In the genomic region with DNA sequence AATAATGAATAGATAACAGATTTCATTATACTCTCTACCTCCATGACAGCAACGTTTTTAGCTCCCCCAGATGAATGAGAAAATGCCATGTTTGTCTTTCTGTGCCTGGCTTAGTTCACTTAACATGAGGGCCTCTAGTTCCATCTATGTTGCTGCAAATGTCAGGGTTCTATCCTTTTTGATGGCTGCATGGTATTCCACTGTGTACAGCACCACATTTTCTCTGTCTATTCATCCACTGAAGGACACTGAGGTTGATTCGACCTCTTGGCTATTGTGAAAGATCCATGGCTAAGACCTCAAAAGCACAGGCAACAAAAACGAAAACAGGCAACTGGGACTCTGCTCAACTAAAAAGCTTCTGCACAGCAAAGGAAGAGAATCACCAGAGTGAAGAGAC, we compare ENCODE assay signal across 32 cellular contexts.
"Had no signal": no experiment of that assay in that cellular context is flagged by ENCODE, and none has a peak within 500 bp of the region (broad histone marks: within the 10 kb centered on the region; RNA-seq: fewer than 3 reads in every experiment).

No MANE protein-coding gene starts in this region.

- H3K4me3 Mint-ChIP-seq: activated CD4-positive, alpha-beta memory T cell treated with anti-CD3 and anti-CD28 coated beads for 36 hours; activated CD4-positive, alpha-beta T cell treated with anti-CD3 and anti-CD28 coated beads for 36 hours; activated CD4-positive, alpha-beta T cell treated with anti-CD3 and anti-CD28 coated beads, Interleukin-2, amount 10 ng/mL, durations not matched to agents 24 days and 14 days; activated CD8-positive, alpha-beta memory T cell treated with anti-CD3 and anti-CD28 coated beads, Interleukin-2, amount 10 ng/mL, durations not matched to agents 7 days and 5 days; activated CD8-positive, alpha-beta T cell treated with anti-CD3 and anti-CD28 coated beads, Interleukin-2, amount 10 ng/mL, durations not matched to agents 7 days and 5 days; activated naive CD4-positive, alpha-beta T cell treated with anti-CD3 and anti-CD28 coated beads for 36 hours; activated naive CD8-positive, alpha-beta T cell treated with anti-CD3 and anti-CD28 coated beads, Interleukin-2, amount 10 ng/mL, durations not matched to agents 7 days and 5 days; activated T-helper 1 cell treated with anti-CD3 and anti-CD28 coated beads, Interleukin-12 subunit alpha, Interleukin-12 subunit beta, Interleukin-2, Interleukin-4 antibody, amounts not matched to agents 30 ng/mL and 10 ng/mL and 1 ng/mL, durations not matched to agents 14 hours and 24 hours and 36 hours had no signal

- H3K4me3 ChIP-seq: esophagus muscularis mucosa, gastrocnemius medialis had no signal

- H3K9me3 ChIP-seq: esophagus muscularis mucosa, gastrocnemius medialis had no signal

- H3K27me3 ChIP-seq: brain microvascular endothelial cell, esophagus muscularis mucosa, foreskin keratinocyte, gastrocnemius medialis had no signal

- H3K27me3 Mint-ChIP-seq: activated CD4-positive, alpha-beta memory T cell treated with anti-CD3 and anti-CD28 coated beads for 36 hours; activated CD4-positive, alpha-beta T cell treated with anti-CD3 and anti-CD28 coated beads for 36 hours; activated CD4-positive, alpha-beta T cell treated with anti-CD3 and anti-CD28 coated beads, Interleukin-2, amount 10 ng/mL, durations not matched to agents 24 days and 14 days; activated CD8-positive, alpha-beta memory T cell treated with anti-CD3 and anti-CD28 coated beads, Interleukin-2, amount 10 ng/mL, durations not matched to agents 7 days and 5 days; activated naive CD8-positive, alpha-beta T cell treated with anti-CD3 and anti-CD28 coated beads, Interleukin-2, amount 10 ng/mL, durations not matched to agents 7 days and 5 days; effector memory CD8-positive, alpha-beta T cell had no signal

- DNase-seq: activated CD4-positive, alpha-beta memory T cell treated with anti-CD3 and anti-CD28 coated beads for 36 hours; activated CD4-positive, alpha-beta T cell treated with anti-CD3 and anti-CD28 coated beads for 36 hours; activated CD4-positive, alpha-beta T cell treated with anti-CD3 and anti-CD28 coated beads, Interleukin-2, amount 10 ng/mL, durations not matched to agents 24 days and 14 days; activated CD4-positive, CD25-positive, alpha-beta regulatory T cell; activated CD4-positive, CD25-positive, alpha-beta regulatory T cell treated with anti-CD3 and anti-CD28 coated beads, Interleukin-2, amount 50 U/mL, for 72 hours; activated CD8-positive, alpha-beta memory T cell treated with anti-CD3 and anti-CD28 coated beads, Interleukin-2, amount 10 ng/mL, durations not matched to agents 7 days and 5 days; activated CD8-positive, alpha-beta memory T cell treated with anti-CD3 and anti-CD28 coated beads, Interleukin-2, amount 50 U/mL, for 4 hours; activated CD8-positive, alpha-beta T cell treated with anti-CD3 and anti-CD28 coated beads, Interleukin-2, amount 10 ng/mL, durations not matched to agents 7 days and 5 days; activated effector memory CD4-positive, alpha-beta T cell treated with anti-CD3 and anti-CD28 coated beads, Interleukin-2, amount 50 U/mL, for 16 hours; activated naive CD4-positive, alpha-beta T cell treated with anti-CD3 and anti-CD28 coated beads for 36 hours; activated naive CD8-positive, alpha-beta T cell treated with anti-CD3 and anti-CD28 coated beads, Interleukin-2, amount 10 ng/mL, durations not matched to agents 7 days and 5 days; activated T-cell treated with anti-CD3 and anti-CD28 coated beads, Interleukin-2, amount 50 U/mL, for 1 hour; activated T-cell treated with anti-CD3 and anti-CD28 coated beads, Interleukin-2, amount 50 U/mL, for 48 hours; amniotic stem cell; anterior cingulate cortex; brain microvascular endothelial cell; caudate nucleus; cortex of kidney; dermis blood vessel endothelial cell; effector CD4-positive, alpha-beta T cell; effector memory CD8-positive, alpha-beta T cell; erythroblast; foreskin keratinocyte; gastrocnemius medialis; glutamatergic neuron; T-helper 2 cell had no signal

- FAIRE-seq: astrocyte, colon had no signal

- H3K27ac Mint-ChIP-seq: activated CD4-positive, alpha-beta memory T cell treated with anti-CD3 and anti-CD28 coated beads for 36 hours; activated CD4-positive, alpha-beta T cell treated with anti-CD3 and anti-CD28 coated beads for 36 hours; activated CD4-positive, alpha-beta T cell treated with anti-CD3 and anti-CD28 coated beads, Interleukin-2, amount 10 ng/mL, durations not matched to agents 24 days and 14 days; activated CD8-positive, alpha-beta memory T cell treated with anti-CD3 and anti-CD28 coated beads, Interleukin-2, amount 10 ng/mL, durations not matched to agents 7 days and 5 days; activated CD8-positive, alpha-beta T cell treated with anti-CD3 and anti-CD28 coated beads, Interleukin-2, amount 10 ng/mL, durations not matched to agents 7 days and 5 days; activated naive CD4-positive, alpha-beta T cell treated with anti-CD3 and anti-CD28 coated beads for 36 hours; activated naive CD4-positive, alpha-beta T cell treated with anti-CD3 and anti-CD28 coated beads, Interleukin-2, amount 50 U/mL, for 72 hours; activated naive CD8-positive, alpha-beta T cell treated with anti-CD3 and anti-CD28 coated beads, Interleukin-2, amount 10 ng/mL, durations not matched to agents 7 days and 5 days; activated T-helper 1 cell treated with anti-CD3 and anti-CD28 coated beads, Interleukin-12 subunit alpha, Interleukin-12 subunit beta, Interleukin-2, Interleukin-4 antibody, amounts not matched to agents 30 ng/mL and 10 ng/mL and 1 ng/mL, durations not matched to agents 14 hours and 24 hours and 36 hours; activated T-helper 2 cell treated with anti-CD3 and anti-CD28 coated beads, Interferon-gamma antibody, Interleukin-2, Interleukin-4, amounts not matched to agents 10 μg/mL and 5 μg/mL and 100 μg/mL, durations not matched to agents 14 hours and 24 hours and 36 hours; effector memory CD8-positive, alpha-beta T cell had no signal

- H3K9me3 Mint-ChIP-seq: activated CD4-positive, alpha-beta T cell treated with anti-CD3 and anti-CD28 coated beads, Interleukin-2, amount 10 ng/mL, durations not matched to agents 24 days and 14 days; activated naive CD4-positive, alpha-beta T cell treated with anti-CD3 and anti-CD28 coated beads for 36 hours; activated naive CD8-positive, alpha-beta T cell treated with anti-CD3 and anti-CD28 coated beads, Interleukin-2, amount 10 ng/mL, durations not matched to agents 7 days and 5 days; activated T-helper 1 cell treated with anti-CD3 and anti-CD28 coated beads, Interleukin-12 subunit alpha, Interleukin-12 subunit beta, Interleukin-2, Interleukin-4 antibody, amounts not matched to agents 30 ng/mL and 10 ng/mL and 1 ng/mL, durations not matched to agents 14 hours and 24 hours and 36 hours; activated T-helper 2 cell treated with anti-CD3 and anti-CD28 coated beads, Interferon-gamma antibody, Interleukin-2, Interleukin-4, amounts not matched to agents 10 μg/mL and 5 μg/mL and 100 μg/mL, durations not matched to agents 14 hours and 24 hours and 36 hours; effector memory CD8-positive, alpha-beta T cell had no signal

- ATAC-seq: activated CD4-positive, alpha-beta T cell treated with anti-CD3 and anti-CD28 coated beads for 36 hours; activated CD8-positive, alpha-beta memory T cell treated with anti-CD3 and anti-CD28 coated beads, Interleukin-2, amount 10 ng/mL, durations not matched to agents 7 days and 5 days; activated CD8-positive, alpha-beta T cell treated with anti-CD3 and anti-CD28 coated beads, Interleukin-2, amount 10 ng/mL, durations not matched to agents 7 days and 5 days; activated naive CD4-positive, alpha-beta T cell treated with anti-CD3 and anti-CD28 coated beads, Interleukin-2, amount 50 U/mL, for 72 hours; effector memory CD8-positive, alpha-beta T cell; foreskin keratinocyte; gastrocnemius medialis had no signal

- H3K4me1 Mint-ChIP-seq: activated CD4-positive, alpha-beta T cell treated with anti-CD3 and anti-CD28 coated beads for 36 hours; activated CD4-positive, alpha-beta T cell treated with anti-CD3 and anti-CD28 coated beads, Interleukin-2, amount 10 ng/mL, durations not matched to agents 24 days and 14 days; activated naive CD8-positive, alpha-beta T cell treated with anti-CD3 and anti-CD28 coated beads, Interleukin-2, amount 10 ng/mL, durations not matched to agents 7 days and 5 days had no signal

- H3K4me1 ChIP-seq: foreskin keratinocyte, gastrocnemius medialis had no signal

- H3K27ac ChIP-seq: brain microvascular endothelial cell, esophagus muscularis mucosa, foreskin keratinocyte, gastrocnemius medialis had no signal
